In the genomic region with DNA sequence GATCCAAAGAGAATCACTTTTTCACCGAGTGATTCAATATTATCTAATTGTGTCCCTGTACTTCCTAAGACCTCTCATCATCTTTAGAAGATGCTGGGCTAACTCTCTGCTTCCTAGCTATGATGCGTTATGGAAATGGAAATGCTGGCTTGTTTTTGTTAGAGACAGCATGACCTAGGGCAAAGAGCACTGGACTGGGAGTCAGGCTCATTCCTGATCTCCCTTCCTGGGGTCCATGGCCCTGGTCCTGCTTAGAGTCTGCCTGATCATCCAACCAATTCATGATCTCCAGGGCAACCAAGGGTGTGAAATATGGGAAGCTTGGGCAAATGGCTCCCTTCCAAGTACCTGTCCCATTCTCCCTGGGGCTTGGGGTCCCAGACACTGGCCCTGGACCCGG, we compare ENCODE assay signal across 17 cellular contexts.
A peak's percentile ranks its signal among the peaks of the same experiment; 100 is the strongest.
DNase-seq lines count a peak whose midpoint lies in the region; ATAC-seq and TF ChIP-seq lines count a peak whose summit lies in the region.
"Had no signal": no experiment of that assay in that cellular context is flagged by ENCODE, and none has a peak within 500 bp of the region (broad histone marks: within the 10 kb centered on the region; RNA-seq: fewer than 3 reads in every experiment).

No MANE protein-coding gene starts in this region.

- ATAC-seq in upper lobe of left lung (ENCODE audit: low FRiP score in 2 of 2): no peak
- no peak for ATAC-seq in GM18868 (IDR thresholded peaks at IDR 0.05; ENCODE audit: unreplicated experiment)
- ATAC-seq: body of pancreas, foreskin keratinocyte, GM12878, K562 had no signal

- H3K9ac ChIP-seq in colonic mucosa (ENCODE audit: low read depth in 2 of 2, low read length in 2 of 2) (no peak overlapping the region), parathyroid adenoma (no peak overlapping the region)

- no peak for TF ChIP-seq CTCF in colonic mucosa (IDR thresholded peaks at IDR 0.05)
- no peak for TF ChIP-seq CTCF in parathyroid adenoma (IDR thresholded peaks at IDR 0.05)
- TF ChIP-seq CTCF in upper lobe of left lung (IDR thresholded peaks at IDR 0.05): no peak

- TF ChIP-seq EP300 in upper lobe of left lung (IDR thresholded peaks at IDR 0.05): no peak

- DNase-seq in colonic mucosa (no peak), upper lobe of left lung (no peak), GM03348 (ENCODE audit: low spot score) (no peak), NCI-H345 treated with DMSO at 0.1 percent for 48 hours (lab: John Stamatoyannopoulos, UW; ENCODE audit: unreplicated experiment) (no peak)
- DNase-seq: activated naive CD8-positive, alpha-beta T cell treated with anti-CD3 and anti-CD28 coated beads for 36 hours; body of pancreas; foreskin keratinocyte; GOT3; kidney; NCI-H748 treated with DMSO at 0.1 percent for 48 hours; SHP77 had no signal

- no peaks in the 10 kb centered on the region for H3K36me3 ChIP-seq in colonic mucosa
- H3K36me3 ChIP-seq in parathyroid adenoma (ENCODE audit: control insufficient read depth, insufficient read depth, low read length): no peaks in the 10 kb centered on the region
- no peaks in the 10 kb centered on the region for H3K36me3 ChIP-seq in upper lobe of left lung

- intact Hi-C loops in colonic mucosa (cut with DNase I): no loop called here

- TF ChIP-seq POLR2A in upper lobe of left lung (IDR thresholded peaks at IDR 0.05): no peak

- H2AFZ ChIP-seq in parathyroid adenoma: no peak overlapping the region

- H3K27ac ChIP-seq in colonic mucosa: peak overlapping the region; percentile 55
- H3K27ac ChIP-seq in layer of hippocampus (ENCODE audit: low read depth, low read length): peak overlapping the region; percentile 59
- H3K27ac ChIP-seq in parathyroid adenoma: peak overlapping the region; percentile 34
- peak overlapping the region; percentile 59 to 85 (median 80) for H3K27ac ChIP-seq in upper lobe of left lung
- H3K27ac ChIP-seq: foreskin keratinocyte had no signal

- H3K4me1 ChIP-seq in colonic mucosa: no peaks in the 10 kb centered on the region
- H3K4me1 ChIP-seq in parathyroid adenoma: peaks cover 2% of the 10 kb centered on the region
- H3K4me1 ChIP-seq in upper lobe of left lung: peaks cover 33 to 58% (median 53%) of the 10 kb centered on the region in 4 donors
- H3K4me1 ChIP-seq: body of pancreas had no signal

- H3K9me3 ChIP-seq in colonic mucosa (no peaks in the 10 kb centered on the region), parathyroid adenoma (ENCODE audit: control insufficient read depth, low read length) (no peaks in the 10 kb centered on the region), upper lobe of left lung (no peaks in the 10 kb centered on the region)
- H3K9me3 ChIP-seq: body of pancreas had no signal

- 80 to 95% methylated on average over 2 to 3 of the region's 3 CpGs for WGBS in upper lobe of left lung, 2 donors

- peaks cover 26% of the 10 kb centered on the region for H3K79me2 ChIP-seq in parathyroid adenoma

- no peak overlapping the region for H3K4me2 ChIP-seq in parathyroid adenoma (ENCODE audit: low read length)

- H3K4me3 ChIP-seq in colonic mucosa (no peak overlapping the region), parathyroid adenoma (ENCODE audit: low read depth, low read length) (no peak overlapping the region), upper lobe of left lung (no peak overlapping the region)
- H3K4me3 ChIP-seq: body of pancreas, coronary artery, GM12878, K562 had no signal

- H3K27me3 ChIP-seq in colonic mucosa: no peaks in the 10 kb centered on the region
- H3K27me3 ChIP-seq in layer of hippocampus (ENCODE audit: control insufficient read depth, insufficient read depth, low read length): no peaks in the 10 kb centered on the region
- H3K27me3 ChIP-seq in parathyroid adenoma (ENCODE audit: control insufficient read depth, insufficient read depth, low read length): no peaks in the 10 kb centered on the region
- no peaks in the 10 kb centered on the region for H3K27me3 ChIP-seq in upper lobe of left lung
- H3K27me3 ChIP-seq: body of pancreas, foreskin keratinocyte had no signal
